Comparison of ENCODE assay signal across 1 cellular context in genomic region chr17:75459590-75460267, GRCh38.
A peak's percentile ranks its signal among the peaks of the same experiment; 100 is the strongest.
TF ChIP-seq lines count a peak whose summit lies in the region.

No MANE protein-coding gene starts in this region.

TF ChIP-seq in HepG2, 621 proteins besides CTCF, POLR2A, EP300 and RAD21 (continued from another document and continues in another):
- TF ChIP-seq YEATS2 (CRISPR knock-in tag; IDR thresholded peaks at IDR 0.05; ENCODE audit: borderline replicate concordance) (peak; percentile 69; the same call in 1 of the 2 replicates), ZNF619 (CRISPR knock-in tag; IDR thresholded peaks at IDR 0.05) (0 out of 2 replicates have a peak, but pooled peaks have one; percentile 34), JUN (CRISPR knock-in tag; IDR thresholded peaks at IDR 0.05) (no peak), MIER3 (CRISPR knock-in tag; IDR thresholded peaks at IDR 0.05; ENCODE audit: borderline replicate concordance) (0 out of 2 replicates have a peak, but pooled peaks have one; percentile 39), POLR2AphosphoS5 (IDR thresholded peaks at IDR 0.05; ENCODE audit: low read depth, low read length) (peak; percentile 79; the same call in 1 of the 2 replicates), RAD51 (IDR thresholded peaks at IDR 0.05; ENCODE audit: borderline replicate concordance) (peak; percentile 63; the same call in 1 of the 2 replicates), HOXA5 (CRISPR knock-in tag; IDR thresholded peaks at IDR 0.05) (peak; percentile 48; the same call in 1 of the 2 replicates), IKZF4 (CRISPR knock-in tag; IDR thresholded peaks at IDR 0.05; ENCODE audit: borderline replicate concordance, low read depth, not compliant biosample characterization) (peak; percentile 51), SNRNP70 (IDR thresholded peaks at IDR 0.05; ENCODE audit: low read depth, low read length) (no peak), RXRB (CRISPR knock-in tag; IDR thresholded peaks at IDR 0.05; ENCODE audit: borderline replicate concordance) (peak; percentile 97), ZBTB37 (CRISPR knock-in tag; IDR thresholded peaks at IDR 0.05) (peak; percentile 94), TFDP2 (CRISPR knock-in tag; IDR thresholded peaks at IDR 0.05) (peak; percentile 20; the same call in 1 of the 2 replicates), ISL2 (CRISPR knock-in tag; IDR thresholded peaks at IDR 0.05) (no peak), ETV5 (CRISPR knock-in tag; IDR thresholded peaks at IDR 0.05; ENCODE audit: borderline replicate concordance) (peak; percentile 42; the same call in 1 of the 2 replicates), NCOA5 (CRISPR knock-in tag; IDR thresholded peaks at IDR 0.05) (peak; percentile 87; the same call in 1 of the 2 replicates), NR2F2 (IDR thresholded peaks at IDR 0.05; ENCODE audit: borderline replicate concordance, low read depth) (0 out of 2 replicates have a peak, but pooled peaks have one; percentile 55), GTF2F1 (IDR thresholded peaks at IDR 0.05; ENCODE audit: low read length) (0 out of 2 replicates have a peak, but pooled peaks have one; percentile 42), CHD4 (IDR thresholded peaks at IDR 0.05; ENCODE audit: borderline replicate concordance, low read length) (peak; percentile 56; the same call in 1 of the 2 replicates), PCBP1 (IDR thresholded peaks at IDR 0.05; ENCODE audit: borderline replicate concordance, low read depth, low read length) (no peak), SMC3 (IDR thresholded peaks at IDR 0.05; ENCODE audit: low read length) (peak; percentile 25), ZNF710 (CRISPR knock-in tag; IDR thresholded peaks at IDR 0.05; ENCODE audit: borderline replicate concordance) (no peak), ZMYM3 (CRISPR knock-in tag; IDR thresholded peaks at IDR 0.05) (peak; percentile 70; the same call in 1 of the 2 replicates), MBD4 (IDR thresholded peaks at IDR 0.05; ENCODE audit: borderline replicate concordance, low read length) (no peak), ZNF747 (CRISPR knock-in tag; IDR thresholded peaks at IDR 0.05; ENCODE audit: borderline replicate concordance) (peak; percentile 84; the same call in 1 of the 2 replicates), SRSF9 (IDR thresholded peaks at IDR 0.05; ENCODE audit: borderline replicate concordance, insufficient read depth, low read depth, low read length, poor library complexity, severe bottlenecking) (no peak), MIXL1 (CRISPR knock-in tag; IDR thresholded peaks at IDR 0.05) (peak; percentile 79), ZBTB49 (CRISPR knock-in tag; IDR thresholded peaks at IDR 0.05; ENCODE audit: borderline replicate concordance) (no peak), ZNF724P (CRISPR knock-in tag; IDR thresholded peaks at IDR 0.05; ENCODE audit: borderline replicate concordance) (0 out of 2 replicates have a peak, but pooled peaks have one; percentile 37), MTA3 (CRISPR knock-in tag; IDR thresholded peaks at IDR 0.05) (no peak), HNF4A (CRISPR knock-in tag; IDR thresholded peaks at IDR 0.05) (0 out of 2 replicates have a peak, but pooled peaks have one; percentile 40), GATAD2A (CRISPR knock-in tag; IDR thresholded peaks at IDR 0.05) (peak; percentile 89), ATF7-NPFF (CRISPR knock-in tag; IDR thresholded peaks at IDR 0.05; ENCODE audit: low read depth) (peak; percentile 40; the same call in 1 of the 2 replicates), SIX4 (CRISPR knock-in tag; IDR thresholded peaks at IDR 0.05) (peak; percentile 35; the same call in 1 of the 2 replicates), ZNF383 (CRISPR knock-in tag; IDR thresholded peaks at IDR 0.05; ENCODE audit: borderline replicate concordance) (no peak), ARNT2 (CRISPR knock-in tag; IDR thresholded peaks at IDR 0.05; ENCODE audit: low read depth) (peak; percentile 73; the same call in 1 of the 2 replicates), KLF12 (CRISPR knock-in tag; IDR thresholded peaks at IDR 0.05; ENCODE audit: borderline replicate concordance) (peak; percentile 62; the same call in 1 of the 2 replicates), MXD4 (CRISPR knock-in tag; IDR thresholded peaks at IDR 0.05) (0 out of 2 replicates have a peak, but pooled peaks have one; percentile 55), ZSCAN25 (CRISPR knock-in tag; IDR thresholded peaks at IDR 0.05) (peak; percentile 34; the same call in 1 of the 2 replicates), SKI (IDR thresholded peaks at IDR 0.05; ENCODE audit: partially characterized antibody) (peak; percentile 57), ZNF18 (CRISPR knock-in tag; IDR thresholded peaks at IDR 0.05; ENCODE audit: insufficient replicate concordance) (peak; percentile 28), ZNF101 (CRISPR knock-in tag; IDR thresholded peaks at IDR 0.05; ENCODE audit: borderline replicate concordance, low read depth) (no peak), IRF2 (CRISPR knock-in tag; IDR thresholded peaks at IDR 0.05) (peak; percentile 45), KDM4B (CRISPR knock-in tag; IDR thresholded peaks at IDR 0.05) (0 out of 2 replicates have a peak, but pooled peaks have one; percentile 22), ASH2L (IDR thresholded peaks at IDR 0.05; ENCODE audit: insufficient read length, low read depth, low read length) (peak; percentile 74), ZNF331 (CRISPR knock-in tag; IDR thresholded peaks at IDR 0.05) (peak; percentile 65; the same call in 1 of the 2 replicates), USF2 (IDR thresholded peaks at IDR 0.05; ENCODE audit: low read depth, low read length) (peak; percentile 88), USF2 (CRISPR knock-in tag; IDR thresholded peaks at IDR 0.05; ENCODE audit: borderline replicate concordance) (peak; percentile 90; the same call in 1 of the 2 replicates), ZNF382 (CRISPR knock-in tag; IDR thresholded peaks at IDR 0.05; ENCODE audit: borderline replicate concordance) (no peak), SP5 (CRISPR knock-in tag; IDR thresholded peaks at IDR 0.05; ENCODE audit: borderline replicate concordance, low read depth) (peak; percentile 43), PLSCR1 (CRISPR knock-in tag; IDR thresholded peaks at IDR 0.05; ENCODE audit: borderline replicate concordance) (no peak), FOXP1 (IDR thresholded peaks at IDR 0.05) (peak; percentile 81; the same call in 1 of the 2 replicates), FOXP1 (CRISPR knock-in tag; IDR thresholded peaks at IDR 0.05) (peak; percentile 91), ZBTB33 (CRISPR knock-in tag; IDR thresholded peaks at IDR 0.05) (peak; percentile 55; the same call in 1 of the 2 replicates)
